Comparison of ENCODE assay signal across 1 cellular context in the genomic region with DNA sequence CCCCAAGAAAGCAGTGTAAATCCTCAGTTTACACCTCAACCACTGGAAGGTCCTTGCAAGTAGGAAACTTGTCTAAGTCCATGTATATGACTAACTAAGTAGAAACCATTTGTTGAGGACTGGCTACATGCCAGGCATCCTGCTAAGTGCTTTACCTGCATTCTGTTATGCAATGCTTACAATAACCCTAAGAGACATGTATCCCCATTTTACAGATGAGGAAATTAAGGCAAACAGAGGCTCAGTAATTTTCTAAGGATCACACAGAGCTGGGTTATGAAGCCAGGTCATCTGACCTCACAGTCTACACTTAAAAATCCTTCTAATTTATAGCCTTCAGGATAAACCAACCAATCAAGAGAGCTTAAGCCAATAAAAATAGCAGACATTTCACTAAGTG.
TF ChIP-seq lines count a peak whose summit lies in the region.

No MANE protein-coding gene starts in this region.

TF ChIP-seq in K562, 482 proteins besides CTCF, POLR2A, EP300 and RAD21:
- TF ChIP-seq NFIC (IDR thresholded peaks at IDR 0.05), result peak; percentile 55
- 0 out of 4 replicates have a peak, but pooled peaks of 1 of the 2 experiments have one; percentile 24 for TF ChIP-seq RCOR1 (IDR thresholded peaks at IDR 0.05; ENCODE audit: borderline replicate concordance in 1 of 2, low read depth in 2 of 2, low read length in 2 of 2)
- TF ChIP-seq KDM1A (IDR thresholded peaks at IDR 0.05), result peak; percentile 29 to 46; a peak in 1 of 4 replicates
- no peak for TF ChIP-seq ZNF384 (IDR thresholded peaks at IDR 0.05; ENCODE audit: low read depth, low read length)
- TF ChIP-seq RBM25 (IDR thresholded peaks at IDR 0.05; ENCODE audit: low read depth, low read length, severe bottlenecking), result peak; percentile 79
- TF ChIP-seq ZNF311 (CRISPR knock-in tag; IDR thresholded peaks at IDR 0.05), result no peak
- TF ChIP-seq BCOR (IDR thresholded peaks at IDR 0.05), result peak; percentile 66
- TF ChIP-seq ATF7 (IDR thresholded peaks at IDR 0.05), result no peak
